Comparison of ENCODE assay signal across 8 cellular contexts in the genomic region with DNA sequence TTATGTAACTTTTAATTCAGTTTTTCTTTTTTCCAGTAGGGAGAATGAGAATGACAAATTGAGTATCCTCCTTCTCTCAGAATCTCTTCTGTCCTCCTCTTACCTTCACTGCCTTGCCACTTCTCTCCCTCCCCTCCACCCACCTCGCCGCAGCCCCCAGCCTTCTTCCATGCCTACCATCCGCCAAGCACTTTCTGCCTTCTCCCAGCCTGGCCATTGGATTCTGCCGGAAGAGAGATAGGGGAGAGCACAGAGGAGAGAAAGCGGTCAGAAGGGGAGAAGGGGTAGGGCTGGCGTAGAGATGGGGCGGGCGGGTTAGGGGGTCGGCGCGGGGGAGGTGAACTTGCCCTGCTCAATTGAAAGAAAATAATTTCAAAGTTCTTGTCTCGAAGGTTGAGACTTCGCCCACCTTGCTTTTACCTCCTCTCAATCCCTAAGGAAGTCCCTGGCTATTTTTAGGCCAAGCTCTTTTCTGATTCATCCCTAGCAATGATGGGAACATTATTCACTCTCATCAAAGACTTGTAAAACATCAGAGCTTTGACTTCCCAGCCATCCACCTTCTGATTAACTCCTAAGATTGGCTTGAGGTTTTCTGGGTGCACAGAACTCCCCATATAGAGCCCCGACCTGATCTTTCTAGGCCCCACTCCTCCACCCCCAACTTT. TPM values are rescaled to one million over a fixed set of nuclear protein-coding genes. Genes with fewer than 3 reads are reported as not detected.
DNase-seq lines count a peak whose midpoint lies in the region; ATAC-seq and TF ChIP-seq lines count a peak whose summit lies in the region.

No MANE protein-coding gene starts in this region.

- no peak for TF ChIP-seq CTCF in cardiac muscle cell (IDR thresholded peaks at IDR 0.05; ENCODE audit: low read depth, low read length)
- TF ChIP-seq CTCF in astrocyte of the cerebellum (IDR thresholded peaks at IDR 0.05; ENCODE audit: low read depth, low read length, missing control alignments), result no peak
- TF ChIP-seq CTCF in tibial artery (IDR thresholded peaks at IDR 0.05), result no peak

- in situ Hi-C loops in astrocyte of the cerebellum (cut with HindIII; ENCODE audit: low sequenced_read_pairs), result no loop called here

- ATAC-seq in Right ventricle myocardium inferior, result no peak
- ATAC-seq in HG02571 (IDR thresholded peaks at IDR 0.05; ENCODE audit: unreplicated experiment), result no peak

- peak overlapping the region; percentile 36 for H3K4me3 ChIP-seq in cardiac muscle cell
- H3K4me3 ChIP-seq in astrocyte of the cerebellum (ENCODE audit: low read depth, low read length), result peak overlapping the region; percentile 69
- peak overlapping the region; percentile 50 to 70 for H3K4me3 ChIP-seq in tibial artery

- no peaks in the 10 kb centered on the region for H3K9me3 ChIP-seq in cardiac muscle cell (ENCODE audit: low read depth)
- H3K9me3 ChIP-seq in tibial artery, result no peaks in the 10 kb centered on the region

- H3K27ac ChIP-seq in cardiac muscle cell, result no peak overlapping the region
- peak overlapping the region; percentile 39 to 48 for H3K27ac ChIP-seq in tibial artery

- DNase-seq in cardiac muscle cell (ENCODE audit: low read depth in 1 of 2, low spot score in 1 of 2) (peak; percentile 12 to 24), Right ventricle myocardium inferior (ENCODE audit: missing footprints) (no peak), astrocyte of the cerebellum (ENCODE audit: low read depth) (no peak), left kidney (ENCODE audit: low read depth, low spot score) (peak; percentile 52), tibial artery (no peak), cerebellar nuclear complex (lab: John Stamatoyannopoulos, UW) (no peak), SKM-1 treated with dmso at 0.1 percent for 144 hours (lab: John Stamatoyannopoulos, UW; ENCODE audit: unreplicated experiment) (no peak)

- H3K4me1 ChIP-seq in cardiac muscle cell (ENCODE audit: low read depth) (peaks cover 57% of the 10 kb centered on the region), tibial artery (peaks cover 0 to 21% (median 15%) of the 10 kb centered on the region in 4 donors)

- peaks cover 5% of the 10 kb centered on the region for H3K27me3 ChIP-seq in cardiac muscle cell
- H3K27me3 ChIP-seq in tibial artery, result no peaks in the 10 kb centered on the region

- intact Hi-C loops in Right ventricle myocardium inferior (cut with DNase I), result no loop called here
- intact Hi-C loops in tibial artery (cut with DNase I; ENCODE audit: low total_unique reads), result no loop called here

- no peaks in the 10 kb centered on the region for H3K36me3 ChIP-seq in cardiac muscle cell
- H3K36me3 ChIP-seq in tibial artery, result no peaks in the 10 kb centered on the region

RNA-seq across cellular contexts. Expression of gene C3orf52, which starts 0.8 kb away (rescaled TPM):
- total RNA-seq in cardiac muscle cell, result 10.4 and 15.4 TPM in 2 replicates
- polyA plus RNA-seq in cardiac muscle cell, result 10.0 and 18.8 TPM in 2 replicates
- 1.8 TPM for total RNA-seq in Right ventricle myocardium inferior

RNA-seq across cellular contexts. Expression of gene GCSAM, which starts 46.1 kb away (rescaled TPM):
- total RNA-seq in cardiac muscle cell (not detected in 2 replicates), Right ventricle myocardium inferior (not detected)
- polyA plus RNA-seq in cardiac muscle cell, result 0.66 and 1.7 TPM in 2 replicates

RNA-seq across cellular contexts. Expression of gene TMPRSS7, which starts 52.5 kb away (rescaled TPM):
- total RNA-seq in cardiac muscle cell (not detected in 2 replicates), Right ventricle myocardium inferior (not detected)
- not detected in 2 replicates for polyA plus RNA-seq in cardiac muscle cell

Comparison
In these comparisons a context has a peak if more than half of its experiments do, and no peak if none do; other contexts are left out.
1. DNase-seq: peak in cardiac muscle cell (2 of 2) and left kidney (single experiment); none in Right ventricle myocardium inferior (single experiment), astrocyte of the cerebellum (single experiment), tibial artery (0 of 2), cerebellar nuclear complex (0 of 2) and SKM-1 treated with dmso at 0.1 percent for 144 hours (single experiment).
2. Peak in every context shown above with its lines, with median percentiles within 50 percentile points of each other: H3K4me3 ChIP-seq.